ENCODE assay signal across 30 cellular contexts in genomic region chr13:98044301-98044700, GRCh38.
DNase-seq lines count a peak whose midpoint lies in the region; ATAC-seq, FAIRE-seq and TF ChIP-seq lines count a peak whose summit lies in the region.
"Had no signal": no experiment of that assay in that cellular context is flagged by ENCODE, and none has a peak within 500 bp of the region (broad histone marks: within the 10 kb centered on the region; RNA-seq: fewer than 3 reads in every experiment).

No MANE protein-coding gene starts in this region.

- peak overlapping the region in 9 of 11 experiments; percentile 0 to 59 (median 32); a peak in 11 of 22 replicates for H3K4me2 ChIP-seq in BLaER1 treated with 17β-estradiol and CSF1 and Interleukin-3, amounts not matched to agents 10 nM and 100 nM
- H3K4me2 ChIP-seq in HCT116 (ENCODE audit: low read length) = no peak overlapping the region
- no peak overlapping the region for H3K4me2 ChIP-seq in H1 (ENCODE audit: insufficient read depth in 1 of 2, low read depth in 2 of 2, low read length in 2 of 2)
- no peak overlapping the region for H3K4me2 ChIP-seq in neural progenitor cell

- no peaks in the 10 kb centered on the region for H3K23me2 ChIP-seq in H1 (ENCODE audit: low read depth, low read length)

- no peaks in the 10 kb centered on the region for H3K4me1 Mint-ChIP-seq in neural progenitor cell
- H3K4me1 Mint-ChIP-seq: naive B cell had no signal

- POLR2A ChIA-PET in HCT116 (lab: Charles Lee) (no interaction called here), H1 (lab: Charles Lee; ENCODE audit: partially characterized antibody) (no interaction called here)

- H4K20me1 ChIP-seq in BLaER1 treated with 17β-estradiol and CSF1 and Interleukin-3, amounts not matched to agents 10 nM and 100 nM = no peaks in the 10 kb centered on the region
- H4K20me1 ChIP-seq in HCT116 (ENCODE audit: insufficient read depth) (no peaks in the 10 kb centered on the region), H1 (replicated peaks in 1 of 2; ENCODE audit: control insufficient read depth in 1 of 2, insufficient read depth in 2 of 2, low read length in 2 of 2) (no peaks in the 10 kb centered on the region), neural progenitor cell (ENCODE audit: low read depth) (no peaks in the 10 kb centered on the region)

- H3K27me3 ChIP-seq in BLaER1 treated with 17β-estradiol and CSF1 and Interleukin-3, amounts not matched to agents 10 nM and 100 nM = no peaks in the 10 kb centered on the region
- no peaks in the 10 kb centered on the region for H3K27me3 ChIP-seq in HCT116 (ENCODE audit: insufficient read depth, low read length)
- no peaks in the 10 kb centered on the region for H3K27me3 ChIP-seq in H1 (replicated peaks in 1 of 4; ENCODE audit: control insufficient read depth in 3 of 4, extremely low read depth in 1 of 4, insufficient read depth in 3 of 4, low read length in 3 of 4)
- no peaks in the 10 kb centered on the region for H3K27me3 ChIP-seq in neural progenitor cell
- no peaks in the 10 kb centered on the region for H3K27me3 ChIP-seq in lower lobe of right lung (ENCODE audit: low read depth)
- H3K27me3 ChIP-seq: ascending aorta, cardiac muscle cell, gastroesophageal sphincter, left lung, SJCRH30, upper lobe of left lung had no signal

- H3K9me3 Mint-ChIP-seq in neural progenitor cell = no peaks in the 10 kb centered on the region
- H3K9me3 Mint-ChIP-seq: activated naive CD4-positive, alpha-beta T cell treated with anti-CD3 and anti-CD28 coated beads, Interleukin-2, amount 50 U/mL, for 72 hours; mesothelial cell of epicardium had no signal

- H3K4me3 Mint-ChIP-seq in neural progenitor cell = no peak overlapping the region
- H3K4me3 Mint-ChIP-seq: activated CD8-positive, alpha-beta T cell treated with anti-CD3 and anti-CD28 coated beads, Interleukin-2, amount 10 ng/mL, durations not matched to agents 7 days and 5 days; mesothelial cell of epicardium had no signal

- H3K23ac ChIP-seq in H1 (ENCODE audit: insufficient read length) = no peak overlapping the region

- H2BK120ac ChIP-seq in H1 (replicated peaks; ENCODE audit: low read depth, low read length) = no peak overlapping the region

- TF ChIP-seq POLR2A in HCT116 (IDR thresholded peaks at IDR 0.05; ENCODE audit: borderline replicate concordance, extremely low read depth, insufficient read depth, insufficient read length) (no peak), H1 (IDR thresholded peaks at IDR 0.05; ENCODE audit: control extremely low read depth in 1 of 2, low read depth in 2 of 2, low read length in 2 of 2) (no peak)

- H2BK12ac ChIP-seq in H1 (ENCODE audit: low read depth, low read length) = peak overlapping the region; percentile 50; the same call in 1 of the 2 replicates

- no peaks in the 10 kb centered on the region for H3K27me3 Mint-ChIP-seq in neural progenitor cell (ENCODE audit: insufficient read depth, low read depth)

- H3K4me3 ChIP-seq in BLaER1 treated with 17β-estradiol and CSF1 and Interleukin-3, amounts not matched to agents 10 nM and 100 nM = no peak overlapping the region
- H3K4me3 ChIP-seq in HCT116 (replicated peaks in 1 of 2; ENCODE audit: low read depth in 1 of 2, low read length in 2 of 2) = no peak overlapping the region
- no peak overlapping the region for H3K4me3 ChIP-seq in H1 (ENCODE audit: extremely low read depth in 1 of 4, insufficient read depth in 2 of 4, low read depth in 3 of 4, low read length in 4 of 4)
- H3K4me3 ChIP-seq in neural progenitor cell = no peak overlapping the region
- H3K4me3 ChIP-seq in lower lobe of right lung = no peak overlapping the region
- H3K4me3 ChIP-seq: ascending aorta, cardiac muscle cell, gastroesophageal sphincter, left lung, SJCRH30, upper lobe of left lung had no signal

- no peak for FAIRE-seq in H1 (lab: Jason Lieb, UNC)
- FAIRE-seq: small intestine had no signal

- no peak overlapping the region for H2BK15ac ChIP-seq in H1 (ENCODE audit: low read length)

- WGBS in H1 (ENCODE audit: extremely low coverage in 1 of 2, insufficient coverage in 1 of 2, insufficient read length in 1 of 2, insufficient replicate concordance in 2 of 2, low coverage in 1 of 2, low lambda C conversion rate in 2 of 2, missing lambda C conversion rate in 1 of 2), 2 experiments = 93% methylated on average over 10 of the region's 10 CpGs; no CpG with 5 or more reads in 1 of the 2 experiments

- H3K9me3 ChIP-seq in BLaER1 treated with 17β-estradiol and CSF1 and Interleukin-3, amounts not matched to agents 10 nM and 100 nM (replicated peaks in 1 of 11) = no peaks in the 10 kb centered on the region
- no peaks in the 10 kb centered on the region for H3K9me3 ChIP-seq in HCT116 (ENCODE audit: control insufficient read depth in 1 of 2, insufficient read depth in 1 of 2, low read depth in 1 of 2, low read length in 2 of 2)
- H3K9me3 ChIP-seq in H1 (ENCODE audit: insufficient read depth in 2 of 2, low read depth in 1 of 2, low read length in 1 of 2) = no peaks in the 10 kb centered on the region
- no peaks in the 10 kb centered on the region for H3K9me3 ChIP-seq in neural progenitor cell (ENCODE audit: low read depth)
- H3K9me3 ChIP-seq in lower lobe of right lung = no peaks in the 10 kb centered on the region
- H3K9me3 ChIP-seq: ascending aorta, Caco-2, gastroesophageal sphincter, left lung, SJCRH30, upper lobe of left lung had no signal

- H4K8ac ChIP-seq in H1 (ENCODE audit: extremely low read depth, insufficient read depth, low read length) = no peak overlapping the region

- H3K9ac ChIP-seq in BLaER1 treated with 17β-estradiol and CSF1 and Interleukin-3, amounts not matched to agents 10 nM and 100 nM = no peak overlapping the region
- H3K9ac ChIP-seq in HCT116 (ENCODE audit: low read length) (no peak overlapping the region), H1 (replicated peaks in 1 of 4; ENCODE audit: extremely low read depth in 1 of 4, low read depth in 3 of 4, low read length in 3 of 4) (no peak overlapping the region), neural progenitor cell (no peak overlapping the region)

- no peak overlapping the region for H3K14ac ChIP-seq in H1 (ENCODE audit: insufficient read length)

- DNase-seq in HCT116 (ENCODE audit: low read depth, low spot score) = no peak
- no peak for DNase-seq in H1 (ENCODE audit: low read depth in 1 of 2, low spot score in 2 of 2)
- no peak for DNase-seq in neural progenitor cell (ENCODE audit: low spot score)
- no peak for DNase-seq in DMS53 (lab: John Stamatoyannopoulos, UW)
- DNase-seq in NCI-H226 = no peak
- DNase-seq in lower lobe of right lung = no peak
- DNase-seq: activated CD4-positive, alpha-beta T cell treated with anti-CD3 and anti-CD28 coated beads for 1 hour; activated CD8-positive, alpha-beta T cell treated with anti-CD3 and anti-CD28 coated beads, Interleukin-2, amount 10 ng/mL, durations not matched to agents 7 days and 5 days; C1 segment of cervical spinal cord; Caco-2; cortex of kidney; DMS79 treated with DMSO at 0.1 percent for 48 hours; Kasumi-1; left lung; naive B cell; NCI-H1092; NCI-H187; NCI-H2227 treated with DMSO at 0.1 percent for 48 hours; NCI-H748 treated with DMSO at 0.1 percent for 48 hours; occipital lobe; SJCRH30; small intestine; stimulated activated CD8-positive, alpha-beta memory T cell treated with anti-CD3 and anti-CD28 coated beads, Interleukin-4, amount 100 ng/mL, for 48 hours; upper lobe of left lung had no signal

- H2BK5ac ChIP-seq in H1 (ENCODE audit: low read depth, low read length) = no peak overlapping the region

- H2AFZ ChIP-seq in HCT116 (ENCODE audit: low read depth, low read length, poor library complexity, severe bottlenecking) (peak overlapping the region; percentile 45), H1 (ENCODE audit: low read length) (peak overlapping the region; percentile 88), neural progenitor cell (replicated peaks) (peak overlapping the region; percentile 77)

- H3K79me1 ChIP-seq in H1 (ENCODE audit: low read depth, low read length) = no peaks in the 10 kb centered on the region; the same call in 1 of the 2 replicates

- H3K4me1 ChIP-seq in BLaER1 treated with 17β-estradiol and CSF1 and Interleukin-3, amounts not matched to agents 10 nM and 100 nM = peaks cover 5 to 12% (median 9%) of the 10 kb centered on the region in 10 experiments; a peak in 15 of 20 replicates
- H3K4me1 ChIP-seq in HCT116 (ENCODE audit: control insufficient read depth in 1 of 2, insufficient read depth in 2 of 2, low read length in 2 of 2) (no peaks in the 10 kb centered on the region; a peak in 1 of 4 replicates), H1 (replicated peaks in 1 of 4; ENCODE audit: control insufficient read depth in 3 of 4, insufficient read depth in 4 of 4, low read length in 3 of 4) (peaks cover 0 to 3% (median 1%) of the 10 kb centered on the region in 4 experiments; a peak in 3 of 7 replicates), neural progenitor cell (no peaks in the 10 kb centered on the region), lower lobe of right lung (no peaks in the 10 kb centered on the region)
- H3K4me1 ChIP-seq: ascending aorta, Caco-2, gastroesophageal sphincter, left lung, SJCRH30, upper lobe of left lung had no signal

- BruUV-seq in HCT116 (replicated peaks; lab: Mats Ljungman, UMichigan) = no TSS peak

- H3F3A ChIP-seq in neural progenitor cell (ENCODE audit: low read depth) = no peaks in the 10 kb centered on the region

- RAD21 ChIA-PET in HCT116 (lab: Charles Lee; ENCODE audit: low non-redundant PET in 1 of 2, low total read pairs in 2 of 2, uncharacterized antibody in 2 of 2, unreplicated experiment in 2 of 2) = no interaction called here

- TF ChIP-seq RAD21 in HCT116 (IDR thresholded peaks at IDR 0.05; ENCODE audit: low read depth) = no peak
- no peak for TF ChIP-seq RAD21 in H1 (IDR thresholded peaks at IDR 0.05 in 1 of 2, conservative IDR thresholded peaks at IDR 0.05 in 1 of 2; ENCODE audit: low read depth in 2 of 2, low read length in 2 of 2)

- TF ChIP-seq CTCF in HCT116 (IDR thresholded peaks at IDR 0.05 in 2 of 3, conservative IDR thresholded peaks at IDR 0.05 in 1 of 3; ENCODE audit: borderline replicate concordance in 1 of 3, insufficient read depth in 1 of 3, low read depth in 2 of 3, low read length in 2 of 3) = no peak
- TF ChIP-seq CTCF in H1 (IDR thresholded peaks at IDR 0.05; ENCODE audit: control extremely low read depth in 1 of 3, insufficient read depth in 1 of 3, low read depth in 1 of 3, low read length in 3 of 3) = no peak
- TF ChIP-seq CTCF in neural progenitor cell (IDR thresholded peaks at IDR 0.05) = no peak
- TF ChIP-seq CTCF in lower lobe of right lung (IDR thresholded peaks at IDR 0.05) = no peak

- no peak overlapping the region for H3K4ac ChIP-seq in H1 (replicated peaks; ENCODE audit: insufficient read length, low read depth, low read length)

- H4K5ac ChIP-seq in H1 (ENCODE audit: insufficient read length, low read depth, low read length) = no peak overlapping the region

- no peak for TF ChIP-seq EP300 in H1 (IDR thresholded peaks at IDR 0.05; ENCODE audit: borderline replicate concordance in 1 of 2, low read depth in 2 of 2, low read length in 2 of 2)

- intact Hi-C loops in HCT116 (cut with micrococcal nuclease) = loop anchor here (5.0 kb wide), 1 partner anchor 793 kb away; no protein-coding TSS in a partner anchor
- intact Hi-C loops in lower lobe of right lung (cut with DNase I) = no loop called here

- H3K36me3 Mint-ChIP-seq in neural progenitor cell = no peaks in the 10 kb centered on the region
- H3K36me3 Mint-ChIP-seq: activated naive CD4-positive, alpha-beta T cell treated with anti-CD3 and anti-CD28 coated beads, Interleukin-2, amount 50 U/mL, for 72 hours; mesothelial cell of epicardium; naive B cell had no signal

- no peaks in the 10 kb centered on the region for H3K9me2 ChIP-seq in HCT116 (ENCODE audit: insufficient read depth)

- H2BK20ac ChIP-seq in H1 (ENCODE audit: low read length) = no peak overlapping the region

- ATAC-seq in HCT116 (no peak; the same call in 1 of the 2 replicates), lower lobe of right lung (no peak)
- ATAC-seq: activated CD8-positive, alpha-beta T cell treated with anti-CD3 and anti-CD28 coated beads, Interleukin-2, amount 10 ng/mL, durations not matched to agents 7 days and 5 days; gastroesophageal sphincter; left lung had no signal

- H3K18ac ChIP-seq in H1 (ENCODE audit: extremely low read depth, low read length) = no peak overlapping the region

- H2AK5ac ChIP-seq in H1 (ENCODE audit: low read depth, low read length) = no peak overlapping the region

- CTCF ChIA-PET in HCT116 (lab: Charles Lee) (no interaction called here), H1 (lab: Charles Lee; ENCODE audit: partially characterized antibody) (interaction anchor here (0.8 to 2.0 kb wide), 3 partner anchors 10 to 62 kb away, joined by 3 to 14 read pairs (median 7); no protein-coding TSS in a partner anchor)

- H3K27ac ChIP-seq in BLaER1 treated with 17β-estradiol and CSF1 and Interleukin-3, amounts not matched to agents 10 nM and 100 nM = no peak overlapping the region
- no peak overlapping the region for H3K27ac ChIP-seq in HCT116 (ENCODE audit: low read depth, low read length)
- no peak overlapping the region for H3K27ac ChIP-seq in H1 (ENCODE audit: low read depth, low read length)
- no peak overlapping the region for H3K27ac ChIP-seq in neural progenitor cell
- H3K27ac ChIP-seq in lower lobe of right lung = no peak overlapping the region
- H3K27ac ChIP-seq: ascending aorta, cardiac muscle cell, gastroesophageal sphincter, left lung, SJCRH30, upper lobe of left lung had no signal

- H3K56ac ChIP-seq in H1 (replicated peaks; ENCODE audit: insufficient read length, low read depth, low read length) = no peak overlapping the region

- H3K36me3 ChIP-seq in BLaER1 treated with 17β-estradiol and CSF1 and Interleukin-3, amounts not matched to agents 10 nM and 100 nM = no peaks in the 10 kb centered on the region
- H3K36me3 ChIP-seq in HCT116 (ENCODE audit: control insufficient read depth in 1 of 2, insufficient read depth in 2 of 2, low read length in 2 of 2) (no peaks in the 10 kb centered on the region), H1 (ENCODE audit: control insufficient read depth in 2 of 4, insufficient read depth in 4 of 4, low read length in 3 of 4) (no peaks in the 10 kb centered on the region), neural progenitor cell (no peaks in the 10 kb centered on the region), lower lobe of right lung (no peaks in the 10 kb centered on the region)
- H3K36me3 ChIP-seq: ascending aorta, cardiac muscle cell, gastroesophageal sphincter, left lung, SJCRH30, upper lobe of left lung had no signal

- no peak overlapping the region for H3K27ac Mint-ChIP-seq in neural progenitor cell
- H3K27ac Mint-ChIP-seq: activated CD8-positive, alpha-beta T cell treated with anti-CD3 and anti-CD28 coated beads, Interleukin-2, amount 10 ng/mL, durations not matched to agents 7 days and 5 days; activated naive CD4-positive, alpha-beta T cell treated with anti-CD3 and anti-CD28 coated beads, Interleukin-2, amount 50 U/mL, for 72 hours; mesothelial cell of epicardium; naive B cell had no signal

- H4K91ac ChIP-seq in H1 (replicated peaks; ENCODE audit: insufficient read length, low read length) = no peak overlapping the region

- no peaks in the 10 kb centered on the region for H3K79me2 ChIP-seq in HCT116 (ENCODE audit: insufficient read depth, low read length)
- H3K79me2 ChIP-seq in H1 (ENCODE audit: control insufficient read depth in 1 of 2, insufficient read depth in 2 of 2, low read length in 2 of 2) = no peaks in the 10 kb centered on the region
- no peaks in the 10 kb centered on the region for H3K79me2 ChIP-seq in neural progenitor cell (ENCODE audit: low read depth)

Comparison
In these comparisons a context has a peak if more than half of its experiments do, and no peak if none do; other contexts are left out.
1. H3K4me2 ChIP-seq: peak in BLaER1 treated with 17β-estradiol and CSF1 and Interleukin-3, amounts not matched to agents 10 nM and 100 nM (9 of 11); none in HCT116 (single experiment), H1 (0 of 2) and neural progenitor cell (single experiment).
2. Peak in every context shown above with its lines, with median percentiles within 50 percentile points of each other: H2AFZ ChIP-seq.